Comparison of ENCODE assay signal across 1 cellular context in genomic region chr17:64776720-64777412, GRCh38.
TF ChIP-seq lines count a peak whose summit lies in the region.
"Not testable (repeated sequence)": the region's sequence is repeated elsewhere in the genome, so short reads cannot be mapped to it uniquely, and the experiment has no call there.

No MANE protein-coding gene starts in this region.

TF ChIP-seq in HepG2, 621 proteins besides CTCF, POLR2A, EP300 and RAD21 (continued from another document and continues in another):
- TF ChIP-seq MXD3 (CRISPR knock-in tag; IDR thresholded peaks at IDR 0.05) (peak; percentile 86), ELF3 (CRISPR knock-in tag; IDR thresholded peaks at IDR 0.05) (peak; percentile 88), REST (IDR thresholded peaks at IDR 0.05; ENCODE audit: borderline replicate concordance in 1 of 2, low read depth in 1 of 2, low read length in 2 of 2) (0 out of 4 replicates have a peak, but pooled peaks of 1 of the 2 experiments have one; percentile 5), ZNF747 (CRISPR knock-in tag; IDR thresholded peaks at IDR 0.05; ENCODE audit: borderline replicate concordance) (peak; percentile 94; the same call in 1 of the 2 replicates), PHF20 (CRISPR knock-in tag; IDR thresholded peaks at IDR 0.05) (peak; percentile 53; the same call in 1 of the 2 replicates), PAWR (CRISPR knock-in tag; IDR thresholded peaks at IDR 0.05; ENCODE audit: borderline replicate concordance) (peak; percentile 27; the same call in 1 of the 2 replicates), HNF4G (CRISPR knock-in tag; IDR thresholded peaks at IDR 0.05; ENCODE audit: borderline replicate concordance, low read depth) (peak; percentile 92), ZNF563 (CRISPR knock-in tag; IDR thresholded peaks at IDR 0.05) (0 out of 2 replicates have a peak, but pooled peaks have one; percentile 49), TFAP4 (IDR thresholded peaks at IDR 0.05; ENCODE audit: borderline replicate concordance, low read depth) (peak; percentile 69; the same call in 1 of the 2 replicates), ZNF781 (CRISPR knock-in tag; IDR thresholded peaks at IDR 0.05; ENCODE audit: borderline replicate concordance, not compliant biosample characterization) (peak; percentile 83), RBM39 (IDR thresholded peaks at IDR 0.05; ENCODE audit: low read depth, low read length, poor library complexity, severe bottlenecking) (peak; percentile 87), ZBTB20 (CRISPR knock-in tag; IDR thresholded peaks at IDR 0.05; ENCODE audit: borderline replicate concordance, low read depth) (peak; percentile 69; the same call in 1 of the 2 replicates), ZBTB7B (CRISPR knock-in tag; IDR thresholded peaks at IDR 0.05) (peak; percentile 92), SP2 (CRISPR knock-in tag; IDR thresholded peaks at IDR 0.05) (peak; percentile 56; the same call in 1 of the 2 replicates), ZKSCAN1 (IDR thresholded peaks at IDR 0.05; ENCODE audit: low read length) (peak; percentile 31; the same call in 1 of the 2 replicates), NONO (CRISPR knock-in tag; conservative IDR thresholded peaks at IDR 0.05) (peak; percentile 83), ZNF33B (CRISPR knock-in tag; IDR thresholded peaks at IDR 0.05) (0 out of 2 replicates have a peak, but pooled peaks have one; percentile 9), ZNF329 (CRISPR knock-in tag; IDR thresholded peaks at IDR 0.05; ENCODE audit: low read depth) (0 out of 2 replicates have a peak, but pooled peaks have one; percentile 22), PATZ1 (CRISPR knock-in tag; IDR thresholded peaks at IDR 0.05) (peak; percentile 89), ZNF609 (CRISPR knock-in tag; IDR thresholded peaks at IDR 0.05; ENCODE audit: borderline replicate concordance) (peak; percentile 74), NKX3-1 (CRISPR knock-in tag; IDR thresholded peaks at IDR 0.05) (peak; percentile 20; the same call in 1 of the 2 replicates), HDAC2 (CRISPR knock-in tag; IDR thresholded peaks at IDR 0.05) (peak; percentile 86), ZNF768 (CRISPR knock-in tag; IDR thresholded peaks at IDR 0.05) (peak; percentile 66), ZNF383 (CRISPR knock-in tag; IDR thresholded peaks at IDR 0.05; ENCODE audit: borderline replicate concordance) (peak; percentile 56; the same call in 1 of the 2 replicates), STAG1 (CRISPR knock-in tag; IDR thresholded peaks at IDR 0.05) (peak; percentile 82), ZNF335 (CRISPR knock-in tag; IDR thresholded peaks at IDR 0.05) (peak; percentile 80; the same call in 1 of the 2 replicates), NRL (CRISPR knock-in tag; IDR thresholded peaks at IDR 0.05; ENCODE audit: borderline replicate concordance) (peak; percentile 78), IKZF5 (CRISPR knock-in tag; IDR thresholded peaks at IDR 0.05) (peak; percentile 77; the same call in 1 of the 2 replicates), ZNF883 (CRISPR knock-in tag; IDR thresholded peaks at IDR 0.05; ENCODE audit: not compliant biosample characterization) (peak; percentile 51), ZSCAN25 (CRISPR knock-in tag; IDR thresholded peaks at IDR 0.05) (peak; percentile 76), ZGPAT (CRISPR knock-in tag; IDR thresholded peaks at IDR 0.05) (peak; percentile 96), MXI1 (IDR thresholded peaks at IDR 0.05; ENCODE audit: borderline replicate concordance, low read depth, low read length) (peak; percentile 41; the same call in 1 of the 3 replicates)
- TF ChIP-seq, protein P1, sequence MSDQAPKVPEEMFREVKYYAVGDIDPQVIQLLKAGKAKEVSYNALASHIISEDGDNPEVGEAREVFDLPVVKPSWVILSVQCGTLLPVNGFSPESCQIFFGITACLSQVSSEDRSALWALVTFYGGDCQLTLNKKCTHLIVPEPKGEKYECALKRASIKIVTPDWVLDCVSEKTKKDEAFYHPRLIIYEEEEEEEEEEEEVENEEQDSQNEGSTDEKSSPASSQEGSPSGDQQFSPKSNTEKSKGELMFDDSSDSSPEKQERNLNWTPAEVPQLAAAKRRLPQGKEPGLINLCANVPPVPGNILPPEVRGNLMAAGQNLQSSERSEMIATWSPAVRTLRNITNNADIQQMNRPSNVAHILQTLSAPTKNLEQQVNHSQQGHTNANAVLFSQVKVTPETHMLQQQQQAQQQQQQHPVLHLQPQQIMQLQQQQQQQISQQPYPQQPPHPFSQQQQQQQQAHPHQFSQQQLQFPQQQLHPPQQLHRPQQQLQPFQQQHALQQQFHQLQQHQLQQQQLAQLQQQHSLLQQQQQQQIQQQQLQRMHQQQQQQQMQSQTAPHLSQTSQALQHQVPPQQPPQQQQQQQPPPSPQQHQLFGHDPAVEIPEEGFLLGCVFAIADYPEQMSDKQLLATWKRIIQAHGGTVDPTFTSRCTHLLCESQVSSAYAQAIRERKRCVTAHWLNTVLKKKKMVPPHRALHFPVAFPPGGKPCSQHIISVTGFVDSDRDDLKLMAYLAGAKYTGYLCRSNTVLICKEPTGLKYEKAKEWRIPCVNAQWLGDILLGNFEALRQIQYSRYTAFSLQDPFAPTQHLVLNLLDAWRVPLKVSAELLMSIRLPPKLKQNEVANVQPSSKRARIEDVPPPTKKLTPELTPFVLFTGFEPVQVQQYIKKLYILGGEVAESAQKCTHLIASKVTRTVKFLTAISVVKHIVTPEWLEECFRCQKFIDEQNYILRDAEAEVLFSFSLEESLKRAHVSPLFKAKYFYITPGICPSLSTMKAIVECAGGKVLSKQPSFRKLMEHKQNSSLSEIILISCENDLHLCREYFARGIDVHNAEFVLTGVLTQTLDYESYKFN (CRISPR knock-in tag; conservative IDR thresholded peaks at IDR 0.05): peak; percentile 79; the same call in 1 of the 2 replicates
- TF ChIP-seq, protein P2, sequence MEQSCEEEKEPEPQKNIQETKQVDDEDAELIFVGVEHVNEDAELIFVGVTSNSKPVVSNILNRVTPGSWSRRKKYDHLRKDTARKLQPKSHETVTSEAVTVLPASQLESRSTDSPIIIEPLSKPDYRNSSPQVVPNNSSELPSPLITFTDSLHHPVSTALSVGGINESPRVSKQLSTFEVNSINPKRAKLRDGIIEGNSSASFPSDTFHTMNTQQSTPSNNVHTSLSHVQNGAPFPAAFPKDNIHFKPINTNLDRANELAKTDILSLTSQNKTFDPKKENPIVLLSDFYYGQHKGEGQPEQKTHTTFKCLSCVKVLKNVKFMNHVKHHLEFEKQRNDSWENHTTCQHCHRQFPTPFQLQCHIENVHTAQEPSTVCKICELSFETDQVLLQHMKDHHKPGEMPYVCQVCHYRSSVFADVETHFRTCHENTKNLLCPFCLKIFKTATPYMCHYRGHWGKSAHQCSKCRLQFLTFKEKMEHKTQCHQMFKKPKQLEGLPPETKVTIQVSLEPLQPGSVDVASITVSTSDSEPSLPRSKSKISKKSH (CRISPR knock-in tag; IDR thresholded peaks at IDR 0.05; ENCODE audit: borderline replicate concordance): peak; percentile 78; the same call in 1 of the 2 replicates
- TF ChIP-seq HNF4G (IDR thresholded peaks at IDR 0.05; ENCODE audit: borderline replicate concordance, low read depth, low read length); NONO (IDR thresholded peaks at IDR 0.05): not testable (repeated sequence)
